ENCODE assay signal across 1 cellular context in the genomic region with DNA sequence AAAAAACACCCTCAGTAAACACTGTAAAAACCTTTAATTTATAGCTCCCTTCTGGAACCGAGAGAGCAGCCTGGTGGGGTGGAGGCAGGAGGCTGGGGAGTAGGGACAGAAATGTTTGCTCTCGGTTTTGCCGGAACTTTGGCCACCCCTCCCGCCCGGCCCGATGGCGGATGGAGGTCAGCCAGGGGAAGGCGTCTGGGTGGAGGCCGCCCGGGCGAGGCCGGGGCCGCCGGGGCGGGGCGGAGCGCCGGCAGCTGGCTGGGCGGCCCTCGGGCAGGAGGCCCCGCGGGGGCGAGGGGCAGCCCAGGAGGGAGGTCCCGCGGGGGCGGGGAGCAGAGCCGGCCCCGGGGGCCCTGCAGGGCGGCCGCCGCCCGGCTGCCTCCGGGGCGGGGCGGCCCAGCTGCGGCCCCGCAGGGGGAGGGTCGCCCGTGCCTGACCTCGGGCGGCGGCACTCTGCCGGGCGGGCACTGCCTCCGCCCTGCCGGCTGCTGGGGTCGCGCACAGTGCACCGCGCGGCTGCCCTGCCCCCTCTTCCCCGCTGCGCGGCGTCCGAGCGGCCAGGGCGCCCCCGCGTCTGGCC.
A peak's percentile ranks its signal among the peaks of the same experiment; 100 is the strongest.
TF ChIP-seq lines count a peak whose summit lies in the region.

No MANE protein-coding gene starts in this region.

TF ChIP-seq in K562, 482 proteins besides CTCF, POLR2A, EP300 and RAD21 (continued from another document and continues in another):
- TF ChIP-seq ZHX1 (conservative IDR thresholded peaks at IDR 0.05; ENCODE audit: low read length) (no peak), ZFP1 (CRISPR knock-in tag; IDR thresholded peaks at IDR 0.05) (no peak), HBP1 (CRISPR knock-in tag; IDR thresholded peaks at IDR 0.05) (0 out of 2 replicates have a peak, but pooled peaks have one; percentile 30), E2F5 (CRISPR knock-in tag; IDR thresholded peaks at IDR 0.05) (no peak), MCM3 (IDR thresholded peaks at IDR 0.05) (no peak), TFE3 (CRISPR knock-in tag; IDR thresholded peaks at IDR 0.05) (no peak), GMEB1 (CRISPR knock-in tag; IDR thresholded peaks at IDR 0.05) (no peak), ZNF143 (CRISPR knock-in tag; IDR thresholded peaks at IDR 0.05) (no peak), SMAD2 (IDR thresholded peaks at IDR 0.05; ENCODE audit: low read depth, low read length) (no peak), ZFP30 (CRISPR knock-in tag; IDR thresholded peaks at IDR 0.05; ENCODE audit: borderline replicate concordance) (no peak), FOS (IDR thresholded peaks at IDR 0.05; ENCODE audit: extremely low read depth, insufficient read length) (no peak), GATAD2A (IDR thresholded peaks at IDR 0.05) (peak; percentile 62; the same call in 1 of the 2 replicates), ZNF644 (tag; IDR thresholded peaks at IDR 0.05; ENCODE audit: low read depth) (0 out of 2 replicates have a peak, but pooled peaks have one; percentile 22), BACH1 (tag; IDR thresholded peaks at IDR 0.05) (no peak), TBL1XR1 (IDR thresholded peaks at IDR 0.05; ENCODE audit: low read length in 2 of 2) (0 out of 4 replicates have a peak, but pooled peaks of 1 of the 2 experiments have one; percentile 50), ZNF76 (CRISPR knock-in tag; IDR thresholded peaks at IDR 0.05; ENCODE audit: borderline replicate concordance) (no peak), RAD51 (IDR thresholded peaks at IDR 0.05; ENCODE audit: borderline replicate concordance, low read depth) (no peak), BRD4 (IDR thresholded peaks at IDR 0.05) (no peak; the same call in 1 of the 2 replicates), CBX1 (IDR thresholded peaks at IDR 0.05; ENCODE audit: low read depth) (peak; percentile 54; the same call in 1 of the 2 replicates), TAL1 (IDR thresholded peaks at IDR 0.05) (no peak), TBP (optimal IDR thresholded peaks at IDR 0.05; ENCODE audit: low read depth, low read length) (no peak), SIX5 (IDR thresholded peaks at IDR 0.05; ENCODE audit: borderline replicate concordance in 1 of 2, insufficient read depth in 1 of 2, low read depth in 1 of 2, low read length in 2 of 2) (no peak), RNF2 (IDR thresholded peaks at IDR 0.05) (peak; percentile 42; the same call in 1 of the 2 replicates), NUFIP1 (IDR thresholded peaks at IDR 0.05; ENCODE audit: partially characterized antibody) (no peak), ZNF77 (CRISPR knock-in tag; IDR thresholded peaks at IDR 0.05) (no peak), ZKSCAN3 (CRISPR knock-in tag; IDR thresholded peaks at IDR 0.05) (no peak), CHCHD3 (CRISPR knock-in tag; IDR thresholded peaks at IDR 0.05) (no peak), ARNT (IDR thresholded peaks at IDR 0.05) (no peak; a peak in 1 of 4 replicates), HDGF (IDR thresholded peaks at IDR 0.05) (no peak), MTA3 (IDR thresholded peaks at IDR 0.05; ENCODE audit: borderline replicate concordance) (no peak), ZNF707 (CRISPR knock-in tag; conservative IDR thresholded peaks at IDR 0.05) (no peak), FOXK2 (conservative IDR thresholded peaks at IDR 0.05 in 1 of 2, IDR thresholded peaks at IDR 0.05 in 1 of 2; ENCODE audit: low read depth in 2 of 2) (no peak), ZBTB1 (CRISPR knock-in tag; IDR thresholded peaks at IDR 0.05; ENCODE audit: borderline replicate concordance, low read depth) (no peak)
- TF ChIP-seq, protein P1, sequence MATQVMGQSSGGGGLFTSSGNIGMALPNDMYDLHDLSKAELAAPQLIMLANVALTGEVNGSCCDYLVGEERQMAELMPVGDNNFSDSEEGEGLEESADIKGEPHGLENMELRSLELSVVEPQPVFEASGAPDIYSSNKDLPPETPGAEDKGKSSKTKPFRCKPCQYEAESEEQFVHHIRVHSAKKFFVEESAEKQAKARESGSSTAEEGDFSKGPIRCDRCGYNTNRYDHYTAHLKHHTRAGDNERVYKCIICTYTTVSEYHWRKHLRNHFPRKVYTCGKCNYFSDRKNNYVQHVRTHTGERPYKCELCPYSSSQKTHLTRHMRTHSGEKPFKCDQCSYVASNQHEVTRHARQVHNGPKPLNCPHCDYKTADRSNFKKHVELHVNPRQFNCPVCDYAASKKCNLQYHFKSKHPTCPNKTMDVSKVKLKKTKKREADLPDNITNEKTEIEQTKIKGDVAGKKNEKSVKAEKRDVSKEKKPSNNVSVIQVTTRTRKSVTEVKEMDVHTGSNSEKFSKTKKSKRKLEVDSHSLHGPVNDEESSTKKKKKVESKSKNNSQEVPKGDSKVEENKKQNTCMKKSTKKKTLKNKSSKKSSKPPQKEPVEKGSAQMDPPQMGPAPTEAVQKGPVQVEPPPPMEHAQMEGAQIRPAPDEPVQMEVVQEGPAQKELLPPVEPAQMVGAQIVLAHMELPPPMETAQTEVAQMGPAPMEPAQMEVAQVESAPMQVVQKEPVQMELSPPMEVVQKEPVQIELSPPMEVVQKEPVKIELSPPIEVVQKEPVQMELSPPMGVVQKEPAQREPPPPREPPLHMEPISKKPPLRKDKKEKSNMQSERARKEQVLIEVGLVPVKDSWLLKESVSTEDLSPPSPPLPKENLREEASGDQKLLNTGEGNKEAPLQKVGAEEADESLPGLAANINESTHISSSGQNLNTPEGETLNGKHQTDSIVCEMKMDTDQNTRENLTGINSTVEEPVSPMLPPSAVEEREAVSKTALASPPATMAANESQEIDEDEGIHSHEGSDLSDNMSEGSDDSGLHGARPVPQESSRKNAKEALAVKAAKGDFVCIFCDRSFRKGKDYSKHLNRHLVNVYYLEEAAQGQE (CRISPR knock-in tag; IDR thresholded peaks at IDR 0.05; ENCODE audit: low read depth): no peak
- TF ChIP-seq, protein P2, sequence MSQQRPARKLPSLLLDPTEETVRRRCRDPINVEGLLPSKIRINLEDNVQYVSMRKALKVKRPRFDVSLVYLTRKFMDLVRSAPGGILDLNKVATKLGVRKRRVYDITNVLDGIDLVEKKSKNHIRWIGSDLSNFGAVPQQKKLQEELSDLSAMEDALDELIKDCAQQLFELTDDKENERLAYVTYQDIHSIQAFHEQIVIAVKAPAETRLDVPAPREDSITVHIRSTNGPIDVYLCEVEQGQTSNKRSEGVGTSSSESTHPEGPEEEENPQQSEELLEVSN (IDR thresholded peaks at IDR 0.05; ENCODE audit: borderline replicate concordance in 1 of 2, extremely low read depth in 1 of 2, insufficient read depth in 1 of 2, insufficient read length in 1 of 2, low read depth in 1 of 2, low read length in 1 of 2, poor library complexity in 1 of 2, severe bottlenecking in 1 of 2): peak; percentile 26 to 29
- TF ChIP-seq, protein P3, sequence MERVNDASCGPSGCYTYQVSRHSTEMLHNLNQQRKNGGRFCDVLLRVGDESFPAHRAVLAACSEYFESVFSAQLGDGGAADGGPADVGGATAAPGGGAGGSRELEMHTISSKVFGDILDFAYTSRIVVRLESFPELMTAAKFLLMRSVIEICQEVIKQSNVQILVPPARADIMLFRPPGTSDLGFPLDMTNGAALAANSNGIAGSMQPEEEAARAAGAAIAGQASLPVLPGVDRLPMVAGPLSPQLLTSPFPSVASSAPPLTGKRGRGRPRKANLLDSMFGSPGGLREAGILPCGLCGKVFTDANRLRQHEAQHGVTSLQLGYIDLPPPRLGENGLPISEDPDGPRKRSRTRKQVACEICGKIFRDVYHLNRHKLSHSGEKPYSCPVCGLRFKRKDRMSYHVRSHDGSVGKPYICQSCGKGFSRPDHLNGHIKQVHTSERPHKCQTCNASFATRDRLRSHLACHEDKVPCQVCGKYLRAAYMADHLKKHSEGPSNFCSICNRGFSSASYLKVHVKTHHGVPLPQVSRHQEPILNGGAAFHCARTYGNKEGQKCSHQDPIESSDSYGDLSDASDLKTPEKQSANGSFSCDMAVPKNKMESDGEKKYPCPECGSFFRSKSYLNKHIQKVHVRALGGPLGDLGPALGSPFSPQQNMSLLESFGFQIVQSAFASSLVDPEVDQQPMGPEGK (CRISPR knock-in tag; IDR thresholded peaks at IDR 0.05; ENCODE audit: borderline replicate concordance): no peak
- TF ChIP-seq, protein P4, sequence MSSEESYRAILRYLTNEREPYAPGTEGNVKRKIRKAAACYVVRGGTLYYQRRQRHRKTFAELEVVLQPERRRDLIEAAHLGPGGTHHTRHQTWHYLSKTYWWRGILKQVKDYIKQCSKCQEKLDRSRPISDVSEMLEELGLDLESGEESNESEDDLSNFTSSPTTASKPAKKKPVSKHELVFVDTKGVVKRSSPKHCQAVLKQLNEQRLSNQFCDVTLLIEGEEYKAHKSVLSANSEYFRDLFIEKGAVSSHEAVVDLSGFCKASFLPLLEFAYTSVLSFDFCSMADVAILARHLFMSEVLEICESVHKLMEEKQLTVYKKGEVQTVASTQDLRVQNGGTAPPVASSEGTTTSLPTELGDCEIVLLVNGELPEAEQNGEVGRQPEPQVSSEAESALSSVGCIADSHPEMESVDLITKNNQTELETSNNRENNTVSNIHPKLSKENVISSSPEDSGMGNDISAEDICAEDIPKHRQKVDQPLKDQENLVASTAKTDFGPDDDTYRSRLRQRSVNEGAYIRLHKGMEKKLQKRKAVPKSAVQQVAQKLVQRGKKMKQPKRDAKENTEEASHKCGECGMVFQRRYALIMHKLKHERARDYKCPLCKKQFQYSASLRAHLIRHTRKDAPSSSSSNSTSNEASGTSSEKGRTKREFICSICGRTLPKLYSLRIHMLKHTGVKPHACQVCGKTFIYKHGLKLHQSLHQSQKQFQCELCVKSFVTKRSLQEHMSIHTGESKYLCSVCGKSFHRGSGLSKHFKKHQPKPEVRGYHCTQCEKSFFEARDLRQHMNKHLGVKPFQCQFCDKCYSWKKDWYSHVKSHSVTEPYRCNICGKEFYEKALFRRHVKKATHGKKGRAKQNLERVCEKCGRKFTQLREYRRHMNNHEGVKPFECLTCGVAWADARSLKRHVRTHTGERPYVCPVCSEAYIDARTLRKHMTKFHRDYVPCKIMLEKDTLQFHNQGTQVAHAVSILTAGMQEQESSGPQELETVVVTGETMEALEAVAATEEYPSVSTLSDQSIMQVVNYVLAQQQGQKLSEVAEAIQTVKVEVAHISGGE (CRISPR knock-in tag; IDR thresholded peaks at IDR 0.05): peak in 1 of 3 experiments; percentile 79; a peak in 2 of 6 replicates
- TF ChIP-seq, protein P5, sequence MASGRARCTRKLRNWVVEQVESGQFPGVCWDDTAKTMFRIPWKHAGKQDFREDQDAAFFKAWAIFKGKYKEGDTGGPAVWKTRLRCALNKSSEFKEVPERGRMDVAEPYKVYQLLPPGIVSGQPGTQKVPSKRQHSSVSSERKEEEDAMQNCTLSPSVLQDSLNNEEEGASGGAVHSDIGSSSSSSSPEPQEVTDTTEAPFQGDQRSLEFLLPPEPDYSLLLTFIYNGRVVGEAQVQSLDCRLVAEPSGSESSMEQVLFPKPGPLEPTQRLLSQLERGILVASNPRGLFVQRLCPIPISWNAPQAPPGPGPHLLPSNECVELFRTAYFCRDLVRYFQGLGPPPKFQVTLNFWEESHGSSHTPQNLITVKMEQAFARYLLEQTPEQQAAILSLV (tag; IDR thresholded peaks at IDR 0.05): no peak
